ENCODE assay signal across 22 cellular contexts in the genomic region with DNA sequence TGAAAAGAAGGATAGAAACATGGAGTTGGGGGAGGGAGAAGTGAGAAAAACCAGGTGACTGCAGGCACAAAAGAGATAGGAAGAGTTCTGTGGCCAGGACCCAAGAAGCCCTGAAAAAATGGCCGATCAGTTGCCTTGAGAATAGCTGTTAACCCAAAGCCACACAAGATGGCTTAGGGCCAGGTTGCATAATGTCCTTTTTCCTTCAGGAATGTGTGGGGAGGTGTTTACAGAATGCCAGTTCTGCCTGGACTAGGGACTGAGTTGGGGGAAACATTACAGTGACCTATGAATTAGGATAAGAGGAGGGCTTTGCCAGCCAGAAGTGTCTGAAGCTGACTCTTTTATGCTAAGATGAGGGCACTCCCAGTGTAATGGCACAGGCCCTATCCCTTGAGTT.
"Had no signal": no experiment of that assay in that cellular context is flagged by ENCODE, and none has a peak within 500 bp of the region (broad histone marks: within the 10 kb centered on the region; RNA-seq: fewer than 3 reads in every experiment).

No MANE protein-coding gene starts in this region.

- H3K27me3 ChIP-seq: tibial nerve, uterus had no signal

- H3K27ac ChIP-seq: coronary artery, esophagus muscularis mucosa, gastroesophageal sphincter, heart left ventricle, skin epidermis, tibial nerve, uterus had no signal

- H3K9me3 ChIP-seq: esophagus muscularis mucosa, gastroesophageal sphincter, heart left ventricle, tibial nerve, uterus had no signal

- H3K36me3 Mint-ChIP-seq: activated naive CD8-positive, alpha-beta T cell; brain; immature natural killer cell had no signal

- H3K27ac Mint-ChIP-seq: activated B cell treated with CpG ODN at 0.5 μM for 24 hours; activated naive CD8-positive, alpha-beta T cell; brain; progenitor cell of endocrine pancreas had no signal

- ATAC-seq: gastroesophageal sphincter; heart left ventricle; right cardiac atrium; stimulated activated naive CD8-positive, alpha-beta T cell treated with anti-CD3 and anti-CD28 coated beads, Interleukin-15, Interleukin-2, amounts not matched to agents 100 U/mL and 50 U/mL, for 24 hours had no signal

- H3K4me3 Mint-ChIP-seq: activated B cell treated with CpG ODN at 0.5 μM for 24 hours; activated naive CD8-positive, alpha-beta T cell; brain; central memory CD8-positive, alpha-beta T cell; neural crest cell had no signal

- H3K36me3 ChIP-seq: esophagus muscularis mucosa, gastroesophageal sphincter, heart left ventricle, tibial nerve, uterus had no signal

- H3K27me3 Mint-ChIP-seq: activated naive CD8-positive, alpha-beta T cell; central memory CD8-positive, alpha-beta T cell had no signal

- DNase-seq: activated B cell treated with CpG ODN at 0.5 μM for 24 hours; activated CD4-positive, alpha-beta T cell treated with anti-CD3 and anti-CD28 coated beads for 4 hours; activated CD8-positive, alpha-beta memory T cell treated with anti-CD3 and anti-CD28 coated beads for 24 hours; amygdala; heart left ventricle; immature natural killer cell; right cardiac atrium; stimulated activated naive CD8-positive, alpha-beta T cell treated with anti-CD3 and anti-CD28 coated beads, Interleukin-15, Interleukin-2, amounts not matched to agents 100 U/mL and 50 U/mL, for 24 hours; substantia nigra; SW 1271; T-helper 9 cell; uterus had no signal

- H3K4me1 ChIP-seq: esophagus muscularis mucosa, gastroesophageal sphincter, uterus had no signal

- H3K9me3 Mint-ChIP-seq: activated B cell treated with CpG ODN at 0.5 μM for 24 hours; brain; central memory CD8-positive, alpha-beta T cell; immature natural killer cell had no signal

- H3K4me3 ChIP-seq: coronary artery, esophagus muscularis mucosa, gastroesophageal sphincter, heart left ventricle, skin epidermis, tibial nerve, uterus had no signal
